8 cellular contexts compared by ENCODE assay signal in the genomic region with DNA sequence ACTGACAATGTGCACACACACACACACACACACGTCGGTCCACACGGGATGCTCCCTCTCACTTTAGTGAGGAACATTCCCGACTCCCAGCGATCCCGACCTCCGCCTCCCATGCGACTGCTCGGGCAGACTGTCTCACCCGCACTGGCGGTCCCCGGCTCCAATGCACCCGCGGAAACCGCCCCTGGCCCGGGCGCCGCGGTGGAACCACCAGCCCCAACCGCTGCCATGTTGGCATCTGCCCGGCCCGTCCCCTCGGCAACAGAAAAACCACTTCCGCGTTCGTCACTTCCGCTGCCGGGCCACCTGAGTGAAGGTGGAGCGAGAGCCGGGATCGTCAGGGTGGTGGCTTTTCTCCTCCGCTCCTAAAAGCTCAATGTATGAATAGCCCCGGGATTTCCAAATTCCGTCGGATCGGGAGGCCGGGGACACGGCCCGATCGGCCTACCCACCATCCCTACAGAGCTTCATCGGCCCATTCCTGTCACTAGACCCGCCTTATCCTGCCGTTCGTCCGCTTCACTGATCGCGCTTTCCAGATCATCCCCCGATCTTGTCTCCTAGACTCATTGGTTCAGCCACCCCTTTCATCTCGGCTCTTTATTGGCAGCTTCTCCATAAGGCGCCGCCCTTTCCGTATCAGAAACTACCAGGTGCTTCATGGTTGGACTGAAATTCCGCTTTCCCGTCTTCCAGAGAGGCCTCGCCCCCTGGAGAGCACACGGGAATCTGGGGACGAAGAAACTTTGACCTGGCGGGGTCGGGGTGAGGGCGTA. TPM values are rescaled to one million over a fixed set of nuclear protein-coding genes. Genes with fewer than 3 reads are reported as not detected.
DNase-seq lines count a peak whose midpoint lies in the region; ATAC-seq, FAIRE-seq and TF ChIP-seq lines count a peak whose summit lies in the region.

A gene (minus strand): TSS at position 240 of the 776 bp plus-strand sequence. CDS start 10 bp downstream, at position 230.

- under 1% methylated on average over 60 of the region's 60 CpGs for WGBS in right cardiac atrium

- H3K4me3 Mint-ChIP-seq in T-helper 2 cell treated with Interferon-gamma antibody and Interleukin-4, amounts not matched to agents 5 μg/mL and 100 μg/mL, for 36 hours = peak within 1 kb of the TSS; percentile 92

- TF ChIP-seq CTCF in uterus (IDR thresholded peaks at IDR 0.05) = no peak

- H3K27ac ChIP-seq in angular gyrus (ENCODE audit: low read depth, low read length) = peak within 1 kb of the TSS; percentile 82
- H3K27ac ChIP-seq in right cardiac atrium (ENCODE audit: low read length) = peak within 1 kb of the TSS; percentile 73
- peak within 1 kb of the TSS; percentile 51 to 66 for H3K27ac ChIP-seq in uterus

- DNase-seq in GM12892 (ENCODE audit: insufficient read length) = peak; percentile 75
- DNase-seq in NCI-H2029 treated with DMSO at 0.1 percent for 48 hours (lab: John Stamatoyannopoulos, UW) = peak; percentile 62
- peak; percentile 84 for DNase-seq in T-helper 2 cell treated with Interferon-gamma antibody and Interleukin-4, amounts not matched to agents 5 μg/mL and 100 μg/mL, for 36 hours (ENCODE audit: low spot score)
- peak; percentile 81 to 92 (median 88) for DNase-seq in right cardiac atrium
- DNase-seq in pulmonary artery endothelial cell (ENCODE audit: low read depth, low spot score) = peak; percentile 36
- DNase-seq in uterus = peak; percentile 74 to 78

- H3K36me3 Mint-ChIP-seq in T-helper 2 cell treated with Interferon-gamma antibody and Interleukin-4, amounts not matched to agents 5 μg/mL and 100 μg/mL, for 36 hours (ENCODE audit: low read depth) = peaks cover 47% of the 10 kb centered on the region

- H3K4me1 ChIP-seq in right cardiac atrium (ENCODE audit: control insufficient read depth, insufficient read depth, low read length) = no peaks in the 10 kb centered on the region
- H3K4me1 ChIP-seq in uterus = no peaks in the 10 kb centered on the region

- peak within 1 kb of the TSS; percentile 84 for H3K4me3 ChIP-seq in right cardiac atrium (ENCODE audit: low read length)
- H3K4me3 ChIP-seq in uterus = peak within 1 kb of the TSS; percentile 44 to 58

- H3K27me3 ChIP-seq in right cardiac atrium (ENCODE audit: control insufficient read depth, insufficient read depth) (no peaks in the 10 kb centered on the region), uterus (no peaks in the 10 kb centered on the region)

- no peaks in the 10 kb centered on the region for H3K9me3 ChIP-seq in right cardiac atrium (ENCODE audit: control insufficient read depth, low read length)
- H3K9me3 ChIP-seq in uterus = no peaks in the 10 kb centered on the region

- peak within 1 kb of the TSS; percentile 89 for H3K27ac Mint-ChIP-seq in T-helper 2 cell treated with Interferon-gamma antibody and Interleukin-4, amounts not matched to agents 5 μg/mL and 100 μg/mL, for 36 hours

- intact Hi-C loops in right cardiac atrium (cut with DNase I) (no loop called here), uterus (cut with DNase I; ENCODE audit: low total_unique reads) (no loop called here)

- peak; percentile 71 for TF ChIP-seq POLR2A in GM12892 (IDR thresholded peaks at IDR 0.05; ENCODE audit: low read depth, low read length)
- peak; percentile 33 to 52 for TF ChIP-seq POLR2A in uterus (IDR thresholded peaks at IDR 0.05)

- FAIRE-seq in GM12892 (lab: Jason Lieb, UNC) = peak; percentile 87

- ATAC-seq in HG02884 (IDR thresholded peaks at IDR 0.05; ENCODE audit: unreplicated experiment) = peak; percentile 61
- peak; percentile 88 to 90 for ATAC-seq in right cardiac atrium

- H3K27me3 Mint-ChIP-seq in T-helper 2 cell treated with Interferon-gamma antibody and Interleukin-4, amounts not matched to agents 5 μg/mL and 100 μg/mL, for 36 hours (ENCODE audit: low read depth) = no peaks in the 10 kb centered on the region

- no peaks in the 10 kb centered on the region for H3K36me3 ChIP-seq in uterus

- H3K4me1 Mint-ChIP-seq in T-helper 2 cell treated with Interferon-gamma antibody and Interleukin-4, amounts not matched to agents 5 μg/mL and 100 μg/mL, for 36 hours (ENCODE audit: low read depth) = peaks cover 36% of the 10 kb centered on the region

- H3K9me3 Mint-ChIP-seq in T-helper 2 cell treated with Interferon-gamma antibody and Interleukin-4, amounts not matched to agents 5 μg/mL and 100 μg/mL, for 36 hours = no peaks in the 10 kb centered on the region

RNA-seq across cellular contexts. Expression of the gene that starts here (rescaled TPM):
- polyA plus RNA-seq in GM12892 (2012; ENCODE audit: missing spikeins) = 8.3 TPM
- 10 to 100 TPM in 3 of 4 donors, 1 to 10 TPM in 1; 9.9 to 16.7 (median 13.2) TPM for total RNA-seq in right cardiac atrium
- polyA plus RNA-seq in right cardiac atrium = 10.4 TPM
- total RNA-seq in pulmonary artery endothelial cell = 11.6 and 13.5 TPM in 2 replicates
- total RNA-seq in uterus = 10 to 100 TPM in 2 of 4 donors, 1 to 10 TPM in 2; 4.4 to 16.9 (median 11.1) TPM

Comparison
In these comparisons a context has a peak if more than half of its experiments do, and no peak if none do; other contexts are left out.
1. Peak in every context shown above with its lines: DNase-seq, ATAC-seq, H3K4me3 ChIP-seq and H3K27ac ChIP-seq.
2. DNase-seq: peak in every context shown above with its lines; median percentile 88 in right cardiac atrium; 84 in T-helper 2 cell treated with Interferon-gamma antibody and Interleukin-4, amounts not matched to agents 5 μg/mL and 100 μg/mL, for 36 hours; 76 in uterus; 75 in GM12892; 62 in NCI-H2029 treated with DMSO at 0.1 percent for 48 hours; 36 in pulmonary artery endothelial cell.